In the genomic region with DNA sequence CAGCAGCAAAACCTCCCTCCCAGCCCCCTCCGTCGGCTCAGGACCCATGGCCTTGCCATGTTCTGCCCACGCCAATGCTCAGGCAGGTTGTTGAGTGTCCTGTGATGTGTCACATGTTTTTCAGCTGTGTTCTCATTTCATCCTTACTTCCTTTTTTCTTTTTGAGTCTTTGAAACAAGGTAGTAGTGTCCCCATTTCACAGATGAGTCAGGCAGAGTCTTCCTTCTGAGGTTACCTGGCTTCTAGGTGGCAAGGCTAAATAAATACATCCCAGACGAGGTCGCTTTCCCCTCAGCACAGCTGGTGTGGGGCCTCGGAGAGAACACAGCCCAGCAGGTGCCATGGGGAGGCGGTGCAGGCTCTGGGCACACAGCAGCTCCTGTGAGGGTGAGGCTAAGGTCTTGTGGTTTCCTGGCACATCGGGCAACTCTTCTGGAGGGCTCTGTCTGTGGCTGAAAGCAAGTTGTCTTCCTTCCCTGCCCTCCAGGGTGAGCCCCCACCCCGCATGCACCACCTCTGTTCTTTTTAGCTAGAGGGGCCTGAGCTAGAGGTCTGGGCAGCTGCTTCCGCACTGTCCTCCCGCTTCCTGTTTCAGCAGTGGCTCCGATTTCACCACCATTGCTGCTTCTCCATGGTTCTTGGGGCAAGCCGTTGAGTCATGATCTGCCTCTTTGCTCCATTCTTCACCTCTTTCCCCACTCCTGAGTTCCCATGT, we compare ENCODE assay signal across 8 cellular contexts. TPM values are rescaled to one million over a fixed set of nuclear protein-coding genes. Genes with fewer than 3 reads are reported as not detected.
DNase-seq lines count a peak whose midpoint lies in the region; ATAC-seq, FAIRE-seq and TF ChIP-seq lines count a peak whose summit lies in the region.

No MANE protein-coding gene starts in this region.

- peaks cover 0 to 9% (median 4%) of the 10 kb centered on the region in 4 donors for H3K4me1 ChIP-seq in Peyer's patch
- peaks cover 22% of the 10 kb centered on the region for H3K4me1 ChIP-seq in smooth muscle cell (ENCODE audit: low read depth)

- H3K27me3 ChIP-seq in Peyer's patch (no peaks in the 10 kb centered on the region), smooth muscle cell (ENCODE audit: low read depth) (no peaks in the 10 kb centered on the region)

- H3K27ac ChIP-seq in Peyer's patch: peak overlapping the region in 3 of 4 donors; percentile 18 to 56 (median 55)
- no peak overlapping the region for H3K27ac ChIP-seq in smooth muscle cell (ENCODE audit: low read depth)

- no peak overlapping the region for H2AFZ ChIP-seq in smooth muscle cell (ENCODE audit: low read depth)

- no peaks in the 10 kb centered on the region for H3F3A ChIP-seq in smooth muscle cell (ENCODE audit: low read depth)

- no peak overlapping the region for H3K9ac ChIP-seq in smooth muscle cell (ENCODE audit: low read depth)

- no peaks in the 10 kb centered on the region for H3K27me3 Mint-ChIP-seq in activated naive CD8-positive, alpha-beta T cell treated with anti-CD3 and anti-CD28 coated beads, Interleukin-2, amount 10 ng/mL, durations not matched to agents 7 days and 5 days
- H3K27me3 Mint-ChIP-seq in natural killer cell treated with Interleukin-12 subunit alpha and Interleukin-12 subunit beta and Interleukin-15 and Interleukin-18, amount 100 ng/mL, for 72 hours: no peaks in the 10 kb centered on the region

- H4K20me1 ChIP-seq in smooth muscle cell (ENCODE audit: low read depth): peaks cover 68% of the 10 kb centered on the region

- POLR2A ChIA-PET in activated naive CD8-positive, alpha-beta T cell treated with anti-CD3 and anti-CD28 coated beads, Interleukin-2, amount 10 ng/mL, durations not matched to agents 7 days and 5 days (lab: Charles Lee): interaction anchor here (0.7 to 2.7 kb wide), 15 partner anchors 9 to 97 kb away, joined by 3 to 24 read pairs (median 4); a partner anchor contains a TSS

- no peak overlapping the region for H3K4me2 ChIP-seq in smooth muscle cell

- H3K9me3 Mint-ChIP-seq in activated naive CD8-positive, alpha-beta T cell treated with anti-CD3 and anti-CD28 coated beads, Interleukin-2, amount 10 ng/mL, durations not matched to agents 7 days and 5 days: no peaks in the 10 kb centered on the region
- no peaks in the 10 kb centered on the region for H3K9me3 Mint-ChIP-seq in natural killer cell treated with Interleukin-12 subunit alpha and Interleukin-12 subunit beta and Interleukin-15 and Interleukin-18, amount 100 ng/mL, for 72 hours

- H3K36me3 ChIP-seq in Peyer's patch (peaks cover 0 to 77% (median 0%) of the 10 kb centered on the region in 3 donors), smooth muscle cell (ENCODE audit: low read depth) (no peaks in the 10 kb centered on the region)

- WGBS in smooth muscle cell (ENCODE audit: low lambda C conversion rate): 95% methylated on average over 13 of the region's 13 CpGs

- no peak overlapping the region for H3K4me3 ChIP-seq in Peyer's patch
- H3K4me3 ChIP-seq in smooth muscle cell: no peak overlapping the region

- H3K27ac Mint-ChIP-seq in activated naive CD8-positive, alpha-beta T cell treated with anti-CD3 and anti-CD28 coated beads, Interleukin-2, amount 10 ng/mL, durations not matched to agents 7 days and 5 days: peak overlapping the region; percentile 86
- peak overlapping the region; percentile 92 to 97 for H3K27ac Mint-ChIP-seq in natural killer cell treated with Interleukin-12 subunit alpha and Interleukin-12 subunit beta and Interleukin-15 and Interleukin-18, amount 100 ng/mL, for 72 hours

- peak; percentile 80 for ATAC-seq in GM18511 (IDR thresholded peaks at IDR 0.05; ENCODE audit: unreplicated experiment)
- ATAC-seq in activated naive CD8-positive, alpha-beta T cell treated with anti-CD3 and anti-CD28 coated beads, Interleukin-2, amount 10 ng/mL, durations not matched to agents 7 days and 5 days (ENCODE audit: low read depth): peak; percentile 83
- peak; percentile 79 to 84 for ATAC-seq in natural killer cell treated with Interleukin-12 subunit alpha and Interleukin-12 subunit beta and Interleukin-15 and Interleukin-18, amount 100 ng/mL, for 72 hours

- H3K4me3 Mint-ChIP-seq in activated naive CD8-positive, alpha-beta T cell treated with anti-CD3 and anti-CD28 coated beads, Interleukin-2, amount 10 ng/mL, durations not matched to agents 7 days and 5 days: peak overlapping the region; percentile 68
- H3K4me3 Mint-ChIP-seq in natural killer cell treated with Interleukin-12 subunit alpha and Interleukin-12 subunit beta and Interleukin-15 and Interleukin-18, amount 100 ng/mL, for 72 hours: peak overlapping the region; percentile 64

- peaks cover 28% of the 10 kb centered on the region for H3K4me1 Mint-ChIP-seq in activated naive CD8-positive, alpha-beta T cell treated with anti-CD3 and anti-CD28 coated beads, Interleukin-2, amount 10 ng/mL, durations not matched to agents 7 days and 5 days
- H3K4me1 Mint-ChIP-seq in natural killer cell treated with Interleukin-12 subunit alpha and Interleukin-12 subunit beta and Interleukin-15 and Interleukin-18, amount 100 ng/mL, for 72 hours (ENCODE audit: low read depth in 2 of 2): peaks cover 26 to 34% of the 10 kb centered on the region in 2 donors

- peaks cover 9% of the 10 kb centered on the region for H3K79me2 ChIP-seq in smooth muscle cell (ENCODE audit: low read depth)

- peaks cover 45% of the 10 kb centered on the region for H3K36me3 Mint-ChIP-seq in activated naive CD8-positive, alpha-beta T cell treated with anti-CD3 and anti-CD28 coated beads, Interleukin-2, amount 10 ng/mL, durations not matched to agents 7 days and 5 days
- peaks cover 13% of the 10 kb centered on the region for H3K36me3 Mint-ChIP-seq in natural killer cell treated with Interleukin-12 subunit alpha and Interleukin-12 subunit beta and Interleukin-15 and Interleukin-18, amount 100 ng/mL, for 72 hours

- peak in 2 of 3 donors; percentile 62 to 66 for DNase-seq in Peyer's patch
- peak; percentile 68 for DNase-seq in activated naive CD8-positive, alpha-beta T cell treated with anti-CD3 and anti-CD28 coated beads, Interleukin-2, amount 10 ng/mL, durations not matched to agents 7 days and 5 days
- no peak for DNase-seq in natural killer cell treated with Interleukin-12 subunit alpha and Interleukin-12 subunit beta and Interleukin-15 and Interleukin-18, amount 100 ng/mL, for 72 hours (ENCODE audit: low spot score)
- DNase-seq in GM20000 (ENCODE audit: low spot score): no peak
- no peak for DNase-seq in smooth muscle cell (lab: John Stamatoyannopoulos, UW; ENCODE audit: unreplicated experiment)
- no peak for DNase-seq in NCI-H2107 treated with DMSO at 0.1 percent for 48 hours (lab: John Stamatoyannopoulos, UW; ENCODE audit: unreplicated experiment)
- DNase-seq in D721Med (ENCODE audit: insufficient read length, low spot score): no peak

- TF ChIP-seq POLR2A in Peyer's patch (IDR thresholded peaks at IDR 0.05): no peak

- TF ChIP-seq CTCF in Peyer's patch (IDR thresholded peaks at IDR 0.05): no peak
- TF ChIP-seq CTCF in GM20000 (IDR thresholded peaks at IDR 0.05; ENCODE audit: extremely low read depth, missing control alignments): no peak
- TF ChIP-seq CTCF in smooth muscle cell (IDR thresholded peaks at IDR 0.05; ENCODE audit: borderline replicate concordance, insufficient read depth, poor library complexity, severe bottlenecking): no peak
- no peak for TF ChIP-seq CTCF in D721Med (IDR thresholded peaks at IDR 0.05; ENCODE audit: insufficient read depth, missing control alignments)

- H3K9me3 ChIP-seq in Peyer's patch (no peaks in the 10 kb centered on the region), smooth muscle cell (replicated peaks; ENCODE audit: low read depth) (no peaks in the 10 kb centered on the region)

- FAIRE-seq in D721Med (lab: Jason Lieb, UNC): no peak

RNA-seq across cellular contexts. Expression of a gene that starts 15.1 kb away (rescaled TPM):
- 1 to 10 TPM in 3 of 4 donors, not detected in 1; 1.6 to 8.3 (median 2.7) TPM for total RNA-seq in Peyer's patch
- total RNA-seq in activated naive CD8-positive, alpha-beta T cell treated with anti-CD3 and anti-CD28 coated beads, Interleukin-2, amount 10 ng/mL, durations not matched to agents 7 days and 5 days: 1 to 10 TPM; 2.3 to 2.5 TPM
- total RNA-seq in natural killer cell treated with Interleukin-12 subunit alpha and Interleukin-12 subunit beta and Interleukin-15 and Interleukin-18, amount 100 ng/mL, for 72 hours: 1 to 10 TPM; 1.5 to 2.0 TPM
- not detected in 2 replicates for total RNA-seq in smooth muscle cell
- 0.18 and 0.74 TPM in 2 replicates for polyA plus RNA-seq in smooth muscle cell

RNA-seq across cellular contexts. Expression of a gene that starts 26.7 kb away (rescaled TPM):
- total RNA-seq in Peyer's patch (10 to 100 TPM; 12.4 to 45.2 (median 24.1) TPM), smooth muscle cell (1.3 and 10.2 TPM in 2 replicates)
- 10 to 100 TPM; 38.2 to 40.5 TPM for total RNA-seq in activated naive CD8-positive, alpha-beta T cell treated with anti-CD3 and anti-CD28 coated beads, Interleukin-2, amount 10 ng/mL, durations not matched to agents 7 days and 5 days
- 10 to 100 TPM; 15.5 to 16.8 TPM for total RNA-seq in natural killer cell treated with Interleukin-12 subunit alpha and Interleukin-12 subunit beta and Interleukin-15 and Interleukin-18, amount 100 ng/mL, for 72 hours
- polyA plus RNA-seq in smooth muscle cell: 33.0 and 42.4 TPM in 2 replicates

RNA-seq across cellular contexts. Expression of a gene that starts 42.5 kb away (rescaled TPM):
- total RNA-seq in Peyer's patch (100 to 1,000 TPM; 108 to 128 (median 116) TPM), smooth muscle cell (44.3 and 54.9 TPM in 2 replicates)
- total RNA-seq in activated naive CD8-positive, alpha-beta T cell treated with anti-CD3 and anti-CD28 coated beads, Interleukin-2, amount 10 ng/mL, durations not matched to agents 7 days and 5 days: 100 to 1,000 TPM; 188 to 198 TPM
- 100 to 1,000 TPM; 259 to 373 TPM for total RNA-seq in natural killer cell treated with Interleukin-12 subunit alpha and Interleukin-12 subunit beta and Interleukin-15 and Interleukin-18, amount 100 ng/mL, for 72 hours
- 143 and 156 TPM in 2 replicates for polyA plus RNA-seq in smooth muscle cell

Comparison
In these comparisons a context has a peak if more than half of its experiments do, and no peak if none do; other contexts are left out.
1. DNase-seq: peak in Peyer's patch (2 of 3) and activated naive CD8-positive, alpha-beta T cell treated with anti-CD3 and anti-CD28 coated beads, Interleukin-2, amount 10 ng/mL, durations not matched to agents 7 days and 5 days (single experiment); none in natural killer cell treated with Interleukin-12 subunit alpha and Interleukin-12 subunit beta and Interleukin-15 and Interleukin-18, amount 100 ng/mL, for 72 hours (single experiment), GM20000 (single experiment), smooth muscle cell (single experiment), NCI-H2107 treated with DMSO at 0.1 percent for 48 hours (single experiment) and D721Med (single experiment).
2. Peak in every context shown above with its lines, with median percentiles within 50 percentile points of each other: ATAC-seq.